Comparison of ENCODE assay signal across 27 cellular contexts in genomic region chr5:5558102-5558501, GRCh38.
"Had no signal": no experiment of that assay in that cellular context is flagged by ENCODE, and none has a peak within 500 bp of the region (broad histone marks: within the 10 kb centered on the region; RNA-seq: fewer than 3 reads in every experiment).

No MANE protein-coding gene starts in this region.

- H3K9me3 ChIP-seq: lower lobe of right lung, ovary, thoracic aorta, tibial artery, upper lobe of right lung had no signal

- H3K27me3 ChIP-seq: left lung, ovary, suprapubic skin, tibial artery, upper lobe of right lung had no signal

- H3K4me1 ChIP-seq: left lung, lower lobe of right lung, suprapubic skin, tibial artery, upper lobe of right lung had no signal

- FAIRE-seq: islet of Langerhans, kidney, urothelium cell line had no signal

- H3K4me3 ChIP-seq: left lung, lower lobe of right lung, ovary, skin epidermis, suprapubic skin, thoracic aorta, tibial artery, upper lobe of right lung had no signal

- H3K27ac ChIP-seq: left lung, lower lobe of right lung, ovary, skin epidermis, suprapubic skin, thoracic aorta, tibial artery, upper lobe of right lung had no signal

- ATAC-seq: left colon; left lung; lower lobe of right lung; natural killer cell; right cardiac atrium; sciatic nerve; stimulated activated effector memory CD8-positive, alpha-beta T cell treated with anti-CD3 and anti-CD28 coated beads, Interleukin-12 subunit alpha, Interleukin-12 subunit beta, amount 100 ng/mL, for 72 hours; upper lobe of right lung had no signal

- DNase-seq: hypothalamus; immature natural killer cell; kidney; left colon; left lung; lower lobe of right lung; mammary epithelial cell; mesenchymal stem cell; naive B cell; natural killer cell; ovary; right cardiac atrium; stimulated activated CD4-positive, alpha-beta T cell treated with anti-CD3 and anti-CD28 coated beads, Interleukin-12 subunit alpha, Interleukin-12 subunit beta, amount 100 ng/mL, for 4 hours; stimulated activated CD4-positive, alpha-beta T cell treated with anti-CD3 and anti-CD28 coated beads, Interleukin-15, amount 100 ng/mL, for 24 hours; stimulated activated CD4-positive, alpha-beta T cell treated with anti-CD3 and anti-CD28 coated beads, Interleukin-2, amount 100 ng/mL, for 24 hours; stimulated activated CD4-positive, alpha-beta T cell treated with anti-CD3 and anti-CD28 coated beads, Interleukin-4, amount 100 ng/mL, for 24 hours; stimulated activated naive CD4-positive, alpha-beta T cell; tibial artery; trophoblast cell; upper lobe of right lung had no signal

- H3K36me3 ChIP-seq: left lung, lower lobe of right lung, ovary, suprapubic skin, thoracic aorta, tibial artery, upper lobe of right lung had no signal
